2 cellular contexts compared by ENCODE assay signal in the genomic region with DNA sequence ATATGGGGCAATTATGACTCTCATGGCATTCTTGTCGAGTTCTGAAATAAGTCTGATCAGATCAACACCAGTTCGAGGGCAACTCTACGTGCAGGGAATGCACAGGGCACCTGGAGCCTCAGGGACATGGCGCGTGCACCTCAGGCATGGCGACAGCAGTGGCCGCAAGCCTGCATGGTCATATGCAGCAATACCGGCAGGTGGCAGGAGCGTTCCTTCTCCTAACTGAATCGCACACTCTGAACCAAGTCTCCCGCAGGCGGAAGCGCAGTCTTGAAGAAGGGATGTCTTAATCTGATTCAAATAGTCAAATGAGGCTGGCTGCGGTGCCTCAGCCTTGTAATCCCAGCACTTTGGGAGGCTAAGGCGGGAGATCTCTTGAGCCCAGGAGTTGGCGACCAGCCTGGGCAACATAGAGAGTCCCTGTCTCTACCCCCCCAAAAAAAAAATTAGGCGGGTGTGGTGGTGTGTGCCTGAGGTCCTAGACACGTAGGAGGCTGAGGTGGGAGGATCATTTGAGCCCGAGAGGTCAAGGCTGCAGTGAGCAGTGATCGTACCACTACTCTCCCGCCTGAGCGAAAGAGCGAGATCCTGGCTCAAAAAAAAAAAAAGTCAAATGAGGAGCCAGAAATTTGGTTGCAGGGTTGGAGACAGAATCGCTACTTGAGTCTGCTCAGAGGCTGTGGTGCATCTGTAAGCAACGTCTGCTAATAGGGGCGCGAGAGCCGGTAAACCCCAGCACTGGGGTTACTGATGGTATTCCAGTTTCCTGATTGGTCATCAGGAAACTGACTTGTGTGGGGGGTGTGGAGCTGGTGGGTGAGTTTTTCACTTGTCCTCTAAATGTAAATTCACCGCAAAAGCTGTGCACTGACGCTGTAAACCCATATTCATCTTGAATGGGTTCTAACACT.
TF ChIP-seq lines count a peak whose summit lies in the region.

No MANE protein-coding gene starts in this region.

TF ChIP-seq in GM23338, 12 proteins besides CTCF, POLR2A, EP300 and RAD21 (continued from another document):
- TF ChIP-seq, protein P1, sequence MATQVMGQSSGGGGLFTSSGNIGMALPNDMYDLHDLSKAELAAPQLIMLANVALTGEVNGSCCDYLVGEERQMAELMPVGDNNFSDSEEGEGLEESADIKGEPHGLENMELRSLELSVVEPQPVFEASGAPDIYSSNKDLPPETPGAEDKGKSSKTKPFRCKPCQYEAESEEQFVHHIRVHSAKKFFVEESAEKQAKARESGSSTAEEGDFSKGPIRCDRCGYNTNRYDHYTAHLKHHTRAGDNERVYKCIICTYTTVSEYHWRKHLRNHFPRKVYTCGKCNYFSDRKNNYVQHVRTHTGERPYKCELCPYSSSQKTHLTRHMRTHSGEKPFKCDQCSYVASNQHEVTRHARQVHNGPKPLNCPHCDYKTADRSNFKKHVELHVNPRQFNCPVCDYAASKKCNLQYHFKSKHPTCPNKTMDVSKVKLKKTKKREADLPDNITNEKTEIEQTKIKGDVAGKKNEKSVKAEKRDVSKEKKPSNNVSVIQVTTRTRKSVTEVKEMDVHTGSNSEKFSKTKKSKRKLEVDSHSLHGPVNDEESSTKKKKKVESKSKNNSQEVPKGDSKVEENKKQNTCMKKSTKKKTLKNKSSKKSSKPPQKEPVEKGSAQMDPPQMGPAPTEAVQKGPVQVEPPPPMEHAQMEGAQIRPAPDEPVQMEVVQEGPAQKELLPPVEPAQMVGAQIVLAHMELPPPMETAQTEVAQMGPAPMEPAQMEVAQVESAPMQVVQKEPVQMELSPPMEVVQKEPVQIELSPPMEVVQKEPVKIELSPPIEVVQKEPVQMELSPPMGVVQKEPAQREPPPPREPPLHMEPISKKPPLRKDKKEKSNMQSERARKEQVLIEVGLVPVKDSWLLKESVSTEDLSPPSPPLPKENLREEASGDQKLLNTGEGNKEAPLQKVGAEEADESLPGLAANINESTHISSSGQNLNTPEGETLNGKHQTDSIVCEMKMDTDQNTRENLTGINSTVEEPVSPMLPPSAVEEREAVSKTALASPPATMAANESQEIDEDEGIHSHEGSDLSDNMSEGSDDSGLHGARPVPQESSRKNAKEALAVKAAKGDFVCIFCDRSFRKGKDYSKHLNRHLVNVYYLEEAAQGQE (IDR thresholded peaks at IDR 0.05; ENCODE audit: unreplicated experiment) = no peak
- TF ChIP-seq ZNF114 (CRISPR knock-in tag; IDR thresholded peaks at IDR 0.05) = no peak
- TF ChIP-seq STAT1 (IDR thresholded peaks at IDR 0.05; ENCODE audit: unreplicated experiment) = no peak

TF ChIP-seq in SK-N-SH treated with all-trans-retinoic acid at 6 μM for 48 hours, 23 proteins besides CTCF, POLR2A, EP300 and RAD21 (continued from another document):
- TF ChIP-seq BACH2 (CRISPR knock-in tag; IDR thresholded peaks at IDR 0.05; ENCODE audit: borderline replicate concordance) (no peak), ZNF565 (CRISPR knock-in tag; conservative IDR thresholded peaks at IDR 0.05; ENCODE audit: low read depth) (no peak), ISL1 (CRISPR knock-in tag; IDR thresholded peaks at IDR 0.05) (no peak), ZC3H10 (CRISPR knock-in tag; IDR thresholded peaks at IDR 0.05) (no peak), TOX (CRISPR knock-in tag; IDR thresholded peaks at IDR 0.05; ENCODE audit: borderline replicate concordance) (no peak)
- TF ChIP-seq, protein P2, sequence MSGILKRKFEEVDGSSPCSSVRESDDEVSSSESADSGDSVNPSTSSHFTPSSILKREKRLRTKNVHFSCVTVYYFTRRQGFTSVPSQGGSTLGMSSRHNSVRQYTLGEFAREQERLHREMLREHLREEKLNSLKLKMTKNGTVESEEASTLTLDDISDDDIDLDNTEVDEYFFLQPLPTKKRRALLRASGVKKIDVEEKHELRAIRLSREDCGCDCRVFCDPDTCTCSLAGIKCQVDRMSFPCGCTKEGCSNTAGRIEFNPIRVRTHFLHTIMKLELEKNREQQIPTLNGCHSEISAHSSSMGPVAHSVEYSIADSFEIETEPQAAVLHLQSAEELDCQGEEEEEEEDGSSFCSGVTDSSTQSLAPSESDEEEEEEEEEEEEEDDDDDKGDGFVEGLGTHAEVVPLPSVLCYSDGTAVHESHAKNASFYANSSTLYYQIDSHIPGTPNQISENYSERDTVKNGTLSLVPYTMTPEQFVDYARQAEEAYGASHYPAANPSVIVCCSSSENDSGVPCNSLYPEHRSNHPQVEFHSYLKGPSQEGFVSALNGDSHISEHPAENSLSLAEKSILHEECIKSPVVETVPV (CRISPR knock-in tag; IDR thresholded peaks at IDR 0.05) = no peak
- TF ChIP-seq, protein P3, sequence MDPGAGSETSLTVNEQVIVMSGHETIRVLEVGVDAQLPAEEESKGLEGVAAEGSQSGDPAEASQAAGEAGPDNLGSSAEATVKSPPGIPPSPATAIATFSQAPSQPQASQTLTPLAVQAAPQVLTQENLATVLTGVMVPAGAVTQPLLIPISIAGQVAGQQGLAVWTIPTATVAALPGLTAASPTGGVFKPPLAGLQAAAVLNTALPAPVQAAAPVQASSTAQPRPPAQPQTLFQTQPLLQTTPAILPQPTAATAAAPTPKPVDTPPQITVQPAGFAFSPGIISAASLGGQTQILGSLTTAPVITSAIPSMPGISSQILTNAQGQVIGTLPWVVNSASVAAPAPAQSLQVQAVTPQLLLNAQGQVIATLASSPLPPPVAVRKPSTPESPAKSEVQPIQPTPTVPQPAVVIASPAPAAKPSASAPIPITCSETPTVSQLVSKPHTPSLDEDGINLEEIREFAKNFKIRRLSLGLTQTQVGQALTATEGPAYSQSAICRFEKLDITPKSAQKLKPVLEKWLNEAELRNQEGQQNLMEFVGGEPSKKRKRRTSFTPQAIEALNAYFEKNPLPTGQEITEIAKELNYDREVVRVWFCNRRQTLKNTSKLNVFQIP (CRISPR knock-in tag; IDR thresholded peaks at IDR 0.05; ENCODE audit: borderline replicate concordance, low read depth) = no peak
- TF ChIP-seq, protein P4, sequence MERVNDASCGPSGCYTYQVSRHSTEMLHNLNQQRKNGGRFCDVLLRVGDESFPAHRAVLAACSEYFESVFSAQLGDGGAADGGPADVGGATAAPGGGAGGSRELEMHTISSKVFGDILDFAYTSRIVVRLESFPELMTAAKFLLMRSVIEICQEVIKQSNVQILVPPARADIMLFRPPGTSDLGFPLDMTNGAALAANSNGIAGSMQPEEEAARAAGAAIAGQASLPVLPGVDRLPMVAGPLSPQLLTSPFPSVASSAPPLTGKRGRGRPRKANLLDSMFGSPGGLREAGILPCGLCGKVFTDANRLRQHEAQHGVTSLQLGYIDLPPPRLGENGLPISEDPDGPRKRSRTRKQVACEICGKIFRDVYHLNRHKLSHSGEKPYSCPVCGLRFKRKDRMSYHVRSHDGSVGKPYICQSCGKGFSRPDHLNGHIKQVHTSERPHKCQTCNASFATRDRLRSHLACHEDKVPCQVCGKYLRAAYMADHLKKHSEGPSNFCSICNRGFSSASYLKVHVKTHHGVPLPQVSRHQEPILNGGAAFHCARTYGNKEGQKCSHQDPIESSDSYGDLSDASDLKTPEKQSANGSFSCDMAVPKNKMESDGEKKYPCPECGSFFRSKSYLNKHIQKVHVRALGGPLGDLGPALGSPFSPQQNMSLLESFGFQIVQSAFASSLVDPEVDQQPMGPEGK (CRISPR knock-in tag; IDR thresholded peaks at IDR 0.05; ENCODE audit: borderline replicate concordance) = no peak
